In the genomic region with DNA sequence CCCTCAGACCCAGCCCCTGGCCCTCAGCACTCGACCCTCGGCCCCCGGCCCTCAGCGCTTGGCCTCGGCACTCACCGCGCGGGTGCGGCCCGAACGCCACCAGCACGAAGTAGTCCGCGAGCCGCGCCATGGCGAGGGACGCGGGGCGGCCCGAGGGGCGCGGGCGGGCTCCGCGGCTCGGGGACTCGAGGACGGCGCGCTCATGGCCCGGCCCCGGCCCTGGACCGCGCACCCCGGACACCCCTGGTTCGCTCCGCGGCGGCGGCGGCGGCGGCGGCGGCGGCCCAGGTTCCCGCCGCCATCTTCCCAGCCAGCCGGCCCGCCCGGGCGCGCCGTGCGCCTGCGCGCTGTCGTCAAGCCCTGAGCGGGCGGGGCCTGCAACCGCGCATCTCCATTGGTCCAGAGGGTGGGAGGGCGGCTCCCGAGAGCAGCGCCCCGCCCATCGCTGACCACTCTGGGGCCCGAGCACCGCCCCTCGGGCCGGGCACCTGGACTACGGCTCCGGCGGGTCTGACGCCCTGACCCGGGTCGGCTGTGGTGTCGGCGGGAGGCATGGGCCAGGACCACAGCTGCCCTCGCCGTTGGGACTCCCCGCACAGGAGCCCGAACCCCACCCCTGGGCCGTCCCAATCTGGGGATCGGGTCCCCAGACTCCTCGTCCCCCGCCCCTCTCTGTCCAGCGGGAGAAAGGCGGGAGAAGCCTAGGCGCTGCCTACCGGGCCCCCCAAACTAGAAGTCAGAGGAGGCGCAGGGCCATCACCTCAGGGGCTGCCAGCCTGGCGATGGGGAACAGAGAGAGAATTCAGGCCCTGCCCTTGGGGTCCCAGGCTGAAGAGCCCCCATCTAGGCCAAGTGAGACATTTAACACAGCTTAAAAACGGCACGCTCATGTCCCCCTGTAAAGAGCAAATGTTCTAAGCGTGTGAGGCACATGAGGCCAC, we compare ENCODE assay signal across 8 cellular contexts. TPM values are rescaled to one million over a fixed set of nuclear protein-coding genes. Genes with fewer than 3 reads are reported as not detected.
DNase-seq lines count a peak whose midpoint lies in the region; ATAC-seq and TF ChIP-seq lines count a peak whose summit lies in the region.

A gene with protein sequence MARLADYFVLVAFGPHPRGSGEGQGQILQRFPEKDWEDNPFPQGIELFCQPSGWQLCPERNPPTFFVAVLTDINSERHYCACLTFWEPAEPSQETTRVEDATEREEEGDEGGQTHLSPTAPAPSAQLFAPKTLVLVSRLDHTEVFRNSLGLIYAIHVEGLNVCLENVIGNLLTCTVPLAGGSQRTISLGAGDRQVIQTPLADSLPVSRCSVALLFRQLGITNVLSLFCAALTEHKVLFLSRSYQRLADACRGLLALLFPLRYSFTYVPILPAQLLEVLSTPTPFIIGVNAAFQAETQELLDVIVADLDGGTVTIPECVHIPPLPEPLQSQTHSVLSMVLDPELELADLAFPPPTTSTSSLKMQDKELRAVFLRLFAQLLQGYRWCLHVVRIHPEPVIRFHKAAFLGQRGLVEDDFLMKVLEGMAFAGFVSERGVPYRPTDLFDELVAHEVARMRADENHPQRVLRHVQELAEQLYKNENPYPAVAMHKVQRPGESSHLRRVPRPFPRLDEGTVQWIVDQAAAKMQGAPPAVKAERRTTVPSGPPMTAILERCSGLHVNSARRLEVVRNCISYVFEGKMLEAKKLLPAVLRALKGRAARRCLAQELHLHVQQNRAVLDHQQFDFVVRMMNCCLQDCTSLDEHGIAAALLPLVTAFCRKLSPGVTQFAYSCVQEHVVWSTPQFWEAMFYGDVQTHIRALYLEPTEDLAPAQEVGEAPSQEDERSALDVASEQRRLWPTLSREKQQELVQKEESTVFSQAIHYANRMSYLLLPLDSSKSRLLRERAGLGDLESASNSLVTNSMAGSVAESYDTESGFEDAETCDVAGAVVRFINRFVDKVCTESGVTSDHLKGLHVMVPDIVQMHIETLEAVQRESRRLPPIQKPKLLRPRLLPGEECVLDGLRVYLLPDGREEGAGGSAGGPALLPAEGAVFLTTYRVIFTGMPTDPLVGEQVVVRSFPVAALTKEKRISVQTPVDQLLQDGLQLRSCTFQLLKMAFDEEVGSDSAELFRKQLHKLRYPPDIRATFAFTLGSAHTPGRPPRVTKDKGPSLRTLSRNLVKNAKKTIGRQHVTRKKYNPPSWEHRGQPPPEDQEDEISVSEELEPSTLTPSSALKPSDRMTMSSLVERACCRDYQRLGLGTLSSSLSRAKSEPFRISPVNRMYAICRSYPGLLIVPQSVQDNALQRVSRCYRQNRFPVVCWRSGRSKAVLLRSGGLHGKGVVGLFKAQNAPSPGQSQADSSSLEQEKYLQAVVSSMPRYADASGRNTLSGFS (N-terminal part only) (minus strand): TSS at position 325 of the 941 bp plus-strand sequence. CDS start 195 bp downstream, at position 130.

- DNase-seq in GM03348 (ENCODE audit: low spot score) (peak; percentile 100), NAMALWA (ENCODE audit: low spot score) (peak; percentile 88), T follicular helper cell (ENCODE audit: low read depth) (peak; percentile 83), adipocyte (ENCODE audit: low read depth) (peak; percentile 98), Right ventricle myocardium superior (peak; percentile 96), ovary (peak; percentile 91 to 95 (median 94)), thoracic aorta (ENCODE audit: low spot score) (peak; percentile 64)

- no peak for TF ChIP-seq CTCF in HEK293 (tag by site-specific recombination; IDR thresholded peaks at IDR 0.05)
- no peak for TF ChIP-seq CTCF in ovary (IDR thresholded peaks at IDR 0.05)
- TF ChIP-seq CTCF in thoracic aorta (IDR thresholded peaks at IDR 0.05), result no peak

- CTCF ChIA-PET in HEK293 (lab: Yijun Ruan, JAX), result interaction anchor here (1.0 kb wide), 1 partner anchor 21 kb away, joined by 5 read pairs; no protein-coding TSS in a partner anchor

- H3K36me3 ChIP-seq in HEK293 (ENCODE audit: control insufficient read depth in 2 of 2, insufficient read depth in 1 of 2, low read length in 2 of 2) (peaks cover 4 to 31% of the 10 kb centered on the region in 2 experiments; a peak in 2 of 3 replicates), adipocyte (ENCODE audit: control insufficient read depth, insufficient read depth, low read length, severe bottlenecking) (no peaks in the 10 kb centered on the region), ovary (no peaks in the 10 kb centered on the region), thoracic aorta (no peaks in the 10 kb centered on the region)

- TF ChIP-seq POLR2A in ovary (IDR thresholded peaks at IDR 0.05), result peak; percentile 68

- intact Hi-C loops in Right ventricle myocardium superior (cut with DNase I) (no loop called here), ovary (cut with DNase I) (no loop called here)

- peak within 1 kb of the TSS; percentile 87 for H3K27ac ChIP-seq in HEK293 (ENCODE audit: extremely low read depth, low read depth, low read length)
- peak within 1 kb of the TSS; percentile 57 to 58 for H3K27ac ChIP-seq in ovary
- H3K27ac ChIP-seq in thoracic aorta, result peak within 1 kb of the TSS; percentile 19 to 67

- H3K4me3 ChIP-seq in HEK293 (ENCODE audit: low read depth, low read length), result peak within 1 kb of the TSS; percentile 76
- H3K4me3 ChIP-seq in adipocyte (ENCODE audit: low read length), result peak within 1 kb of the TSS; percentile 84
- peak within 1 kb of the TSS; percentile 92 for H3K4me3 ChIP-seq in ovary
- peak within 1 kb of the TSS; percentile 94 for H3K4me3 ChIP-seq in thoracic aorta

- peaks cover 24% of the 10 kb centered on the region for H3K4me1 ChIP-seq in HEK293 (ENCODE audit: control insufficient read depth, insufficient read depth, low read length)
- H3K4me1 ChIP-seq in adipocyte (ENCODE audit: control insufficient read depth, insufficient read depth, low read length), result peaks cover 19% of the 10 kb centered on the region
- H3K4me1 ChIP-seq in ovary (ENCODE audit: insufficient read depth), result peaks cover 29% of the 10 kb centered on the region
- H3K4me1 ChIP-seq in thoracic aorta (ENCODE audit: control insufficient read depth in 1 of 2, low read depth in 2 of 2), result peaks cover 39 to 44% of the 10 kb centered on the region in 2 donors

- TF ChIP-seq EP300 in ovary (IDR thresholded peaks at IDR 0.05), result no peak

- ATAC-seq in Right ventricle myocardium superior (ENCODE audit: poor library complexity) (peak; percentile 99), thoracic aorta (ENCODE audit: insufficient number of reproducible peaks, low FRiP score, low read depth) (peak; percentile 82)

- 1 to 2% (median 2%) methylated on average over 42 to 97 of the region's 97 CpGs for WGBS in ovary, 3 donors

- POLR2A ChIA-PET in HEK293 (lab: Yijun Ruan, JAX), result interaction anchor here (0.5 to 1.2 kb wide), 5 partner anchors 17 to 51 kb away, joined by 3 read pairs; partner anchors contain the start of genes LMF2, NCAPH2 and SCO2

- H3K9ac ChIP-seq in adipocyte (ENCODE audit: low read length), result peak within 1 kb of the TSS; percentile 86

- H3K27me3 ChIP-seq in adipocyte (replicated peaks; ENCODE audit: control insufficient read depth, insufficient read depth, low read length) (peaks cover 5% of the 10 kb centered on the region), ovary (no peaks in the 10 kb centered on the region), thoracic aorta (replicated peaks; ENCODE audit: insufficient read depth) (no peaks in the 10 kb centered on the region)

- no peaks in the 10 kb centered on the region for H3K9me3 ChIP-seq in HEK293 (ENCODE audit: control insufficient read depth, insufficient read depth, low read depth, low read length)
- H3K9me3 ChIP-seq in adipocyte (ENCODE audit: control insufficient read depth, low read length), result no peaks in the 10 kb centered on the region
- H3K9me3 ChIP-seq in ovary, result no peaks in the 10 kb centered on the region
- H3K9me3 ChIP-seq in thoracic aorta, result no peaks in the 10 kb centered on the region

TF ChIP-seq in HEK293, 187 proteins besides CTCF, POLR2A, EP300 and RAD21 (continues in another document):
- TF ChIP-seq ZNF132 (tag by site-specific recombination; IDR thresholded peaks at IDR 0.05; ENCODE audit: borderline replicate concordance) (no peak), ZNF510 (tag by site-specific recombination; IDR thresholded peaks at IDR 0.05; ENCODE audit: insufficient replicate concordance) (no peak), ZFP37 (tag by site-specific recombination; IDR thresholded peaks at IDR 0.05) (no peak), ZNF311 (tag by site-specific recombination; IDR thresholded peaks at IDR 0.05; ENCODE audit: borderline replicate concordance) (no peak), ZNF391 (tag by site-specific recombination; IDR thresholded peaks at IDR 0.05; ENCODE audit: borderline replicate concordance, low read depth) (no peak)
- TF ChIP-seq, protein P1, sequence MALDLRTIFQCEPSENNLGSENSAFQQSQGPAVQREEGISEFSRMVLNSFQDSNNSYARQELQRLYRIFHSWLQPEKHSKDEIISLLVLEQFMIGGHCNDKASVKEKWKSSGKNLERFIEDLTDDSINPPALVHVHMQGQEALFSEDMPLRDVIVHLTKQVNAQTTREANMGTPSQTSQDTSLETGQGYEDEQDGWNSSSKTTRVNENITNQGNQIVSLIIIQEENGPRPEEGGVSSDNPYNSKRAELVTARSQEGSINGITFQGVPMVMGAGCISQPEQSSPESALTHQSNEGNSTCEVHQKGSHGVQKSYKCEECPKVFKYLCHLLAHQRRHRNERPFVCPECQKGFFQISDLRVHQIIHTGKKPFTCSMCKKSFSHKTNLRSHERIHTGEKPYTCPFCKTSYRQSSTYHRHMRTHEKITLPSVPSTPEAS (tag by site-specific recombination; IDR thresholded peaks at IDR 0.05), result no peak
- TF ChIP-seq, protein P2, sequence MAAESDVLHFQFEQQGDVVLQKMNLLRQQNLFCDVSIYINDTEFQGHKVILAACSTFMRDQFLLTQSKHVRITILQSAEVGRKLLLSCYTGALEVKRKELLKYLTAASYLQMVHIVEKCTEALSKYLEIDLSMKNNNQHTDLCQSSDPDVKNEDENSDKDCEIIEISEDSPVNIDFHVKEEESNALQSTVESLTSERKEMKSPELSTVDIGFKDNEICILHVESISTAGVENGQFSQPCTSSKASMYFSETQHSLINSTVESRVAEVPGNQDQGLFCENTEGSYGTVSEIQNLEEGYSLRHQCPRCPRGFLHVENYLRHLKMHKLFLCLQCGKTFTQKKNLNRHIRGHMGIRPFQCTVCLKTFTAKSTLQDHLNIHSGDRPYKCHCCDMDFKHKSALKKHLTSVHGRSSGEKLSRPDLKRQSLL (tag by site-specific recombination; IDR thresholded peaks at IDR 0.05), result no peak

RNA-seq across cellular contexts. Expression of the gene that starts here (rescaled TPM):
- total RNA-seq in Right ventricle myocardium superior (46.6 TPM), ovary (10 to 100 TPM; 25.6 to 86.0 (median 65.1) TPM), thoracic aorta (10 to 100 TPM; 72.9 to 99.9 TPM)
- polyA plus RNA-seq in ovary, result 10 to 100 TPM in 1 of 2 donors, 1 to 10 TPM in 1; 1.9 to 36.7 TPM

Comparison
In these comparisons a context has a peak if more than half of its experiments do, and no peak if none do; other contexts are left out.
1. Peak in every context shown above with its lines: DNase-seq, ATAC-seq, H3K4me3 ChIP-seq and H3K27ac ChIP-seq.